In the genomic region with DNA sequence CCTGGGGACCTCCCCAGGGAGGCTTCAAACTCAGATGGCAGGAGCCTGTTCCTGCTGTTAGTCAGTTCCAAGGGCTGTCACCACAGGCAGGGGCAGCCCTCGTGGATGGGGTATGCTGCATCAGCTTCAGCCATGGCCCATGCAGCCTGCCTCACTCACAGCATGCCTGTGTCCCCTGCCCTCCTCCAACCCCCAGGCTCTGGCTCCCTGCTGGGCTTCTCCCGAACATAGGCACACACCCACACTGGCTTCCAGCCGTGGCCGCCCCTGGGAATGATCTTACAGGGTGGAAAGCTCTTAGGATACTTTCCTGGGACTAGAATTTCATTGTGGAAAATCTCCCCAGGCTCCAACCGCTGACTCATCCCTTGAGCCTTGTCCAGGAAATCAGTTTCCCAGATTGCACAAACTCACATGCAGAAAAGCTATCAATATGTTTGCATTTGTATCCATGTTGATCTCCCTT, we compare ENCODE assay signal across 17 cellular contexts.
A peak's percentile ranks its signal among the peaks of the same experiment; 100 is the strongest.
DNase-seq lines count a peak whose midpoint lies in the region; ATAC-seq and TF ChIP-seq lines count a peak whose summit lies in the region.
"Had no signal": no experiment of that assay in that cellular context is flagged by ENCODE, and none has a peak within 500 bp of the region (broad histone marks: within the 10 kb centered on the region; RNA-seq: fewer than 3 reads in every experiment).

No MANE protein-coding gene starts in this region.

- POLR2A ChIA-PET in MCF 10A (lab: Yijun Ruan, JAX), result interaction anchor here (0.6 kb wide), 1 partner anchor 94 kb away, joined by 3 read pairs; no protein-coding TSS in a partner anchor

- no peak for ATAC-seq in HG03139 (IDR thresholded peaks at IDR 0.05; ENCODE audit: unreplicated experiment)
- ATAC-seq: body of pancreas, pancreas had no signal

- H3K27me3 Mint-ChIP-seq in MCF 10A (ENCODE audit: insufficient read depth, unreplicated experiment), result no peaks in the 10 kb centered on the region

- H3K4me3 ChIP-seq in breast epithelium, result no peak overlapping the region
- H3K4me3 ChIP-seq: body of pancreas, pancreas, PC-9 had no signal

- CTCF ChIA-PET in MCF 10A (lab: Yijun Ruan, JAX), result no interaction called here

- no peaks in the 10 kb centered on the region for H3K9me3 Mint-ChIP-seq in MCF 10A (ENCODE audit: unreplicated experiment)
- H3K9me3 Mint-ChIP-seq: H9, mesothelial cell of epicardium had no signal

- peak overlapping the region in 1 of 2 donors; percentile 3 for H3K27ac ChIP-seq in breast epithelium
- H3K27ac ChIP-seq: pancreas, PC-9 had no signal

- in situ Hi-C loops in GM13976 (cut with MboI; ENCODE audit: low sequenced_read_pairs, unreplicated experiment), result no loop called here

- no peak for TF ChIP-seq POLR2A in breast epithelium (IDR thresholded peaks at IDR 0.05)

- H3K4me3 Mint-ChIP-seq in MCF 10A (ENCODE audit: unreplicated experiment), result no peak overlapping the region
- H3K4me3 Mint-ChIP-seq: H9, mesothelial cell of epicardium had no signal

- no peak overlapping the region for H3K27ac Mint-ChIP-seq in MCF 10A (ENCODE audit: low read depth, unreplicated experiment)
- H3K27ac Mint-ChIP-seq: mesothelial cell of epicardium had no signal

- H3K4me1 Mint-ChIP-seq in MCF 10A (ENCODE audit: insufficient read depth, unreplicated experiment), result peaks cover 15% of the 10 kb centered on the region
- H3K4me1 Mint-ChIP-seq: mesothelial cell of epicardium had no signal

- H3K27me3 ChIP-seq in breast epithelium, result no peaks in the 10 kb centered on the region
- H3K27me3 ChIP-seq: body of pancreas, pancreas had no signal

- H3K36me3 ChIP-seq in breast epithelium, result no peaks in the 10 kb centered on the region
- H3K36me3 ChIP-seq: pancreas had no signal

- no peaks in the 10 kb centered on the region for H3K4me1 ChIP-seq in breast epithelium
- H3K4me1 ChIP-seq: body of pancreas, pancreas had no signal

- no peaks in the 10 kb centered on the region for H3K9me3 ChIP-seq in breast epithelium
- H3K9me3 ChIP-seq: body of pancreas, pancreas had no signal

- peak; percentile 90 for DNase-seq in MCF 10A (ENCODE audit: unreplicated experiment)
- no peak for DNase-seq in breast epithelium (ENCODE audit: low spot score in 2 of 2)
- DNase-seq in NCI-H2171 treated with DMSO at 0.1 percent for 48 hours (lab: John Stamatoyannopoulos, UW), result peak; percentile 83
- peak; percentile 89 for DNase-seq in fibroblast of gingiva (ENCODE audit: low read depth)
- peak; percentile 29 for DNase-seq in smooth muscle cell of the brain vasculature (ENCODE audit: low read depth, low spot score)
- no peak for DNase-seq in GM13976 (ENCODE audit: low spot score)
- DNase-seq in OCI-M1 (lab: John Stamatoyannopoulos, UW), result no peak
- DNase-seq: activated effector memory CD4-positive, alpha-beta T cell treated with anti-CD3 and anti-CD28 coated beads, Interleukin-2, amount 50 U/mL, for 16 hours; DMS53; H9; NCI-H1694 treated with DMSO at 0.1 percent for 48 hours; PC-9; stimulated activated CD4-positive, alpha-beta T cell treated with anti-CD3 and anti-CD28 coated beads, Interleukin-15, amount 100 ng/mL, for 24 hours had no signal

- no TSS peak for BruUV-seq in MCF 10A (replicated peaks; lab: Mats Ljungman, UMichigan)

- intact Hi-C loops in MCF 10A (cut with micrococcal nuclease) (no loop called here), breast epithelium (cut with DNase I; ENCODE audit: low total_unique reads) (no loop called here)

- H3K36me3 Mint-ChIP-seq in MCF 10A (ENCODE audit: insufficient read depth, unreplicated experiment), result no peaks in the 10 kb centered on the region
- H3K36me3 Mint-ChIP-seq: mesothelial cell of epicardium had no signal

- TF ChIP-seq CTCF in MCF 10A (IDR thresholded peaks at IDR 0.05; ENCODE audit: unreplicated experiment) (no peak), breast epithelium (IDR thresholded peaks at IDR 0.05) (no peak), GM13976 (IDR thresholded peaks at IDR 0.05; ENCODE audit: borderline replicate concordance, control extremely low read depth, extremely low read depth, insufficient read depth, missing control alignments) (no peak)

Comparison
In these comparisons a context has a peak if more than half of its experiments do, and no peak if none do; other contexts are left out.
1. DNase-seq: peak in MCF 10A (single experiment), NCI-H2171 treated with DMSO at 0.1 percent for 48 hours (single experiment), fibroblast of gingiva (single experiment) and smooth muscle cell of the brain vasculature (single experiment); none in breast epithelium (0 of 2), GM13976 (single experiment) and OCI-M1 (single experiment).